Comparison of ENCODE assay signal across 14 cellular contexts in the genomic region with DNA sequence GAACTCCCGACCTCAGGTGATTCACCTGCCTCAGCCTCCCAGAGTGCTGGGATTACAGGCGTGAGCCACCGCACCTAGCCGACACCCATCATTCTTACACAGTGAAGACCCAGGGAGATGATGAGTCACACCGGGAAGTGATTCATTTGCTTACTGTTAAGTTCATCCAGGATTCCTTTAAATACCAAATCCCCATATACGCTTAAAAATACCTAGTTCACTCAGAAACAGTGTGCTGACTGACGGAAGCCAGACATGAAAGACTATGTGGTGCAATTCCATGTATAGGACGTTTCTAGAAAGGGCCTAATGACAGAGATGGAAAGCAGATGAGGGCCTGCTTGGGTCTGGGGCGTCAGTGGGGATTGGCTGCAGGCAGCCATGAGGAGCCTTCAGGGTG.
DNase-seq lines count a peak whose midpoint lies in the region; ATAC-seq, FAIRE-seq and TF ChIP-seq lines count a peak whose summit lies in the region.
"Had no signal": no experiment of that assay in that cellular context is flagged by ENCODE, and none has a peak within 500 bp of the region (broad histone marks: within the 10 kb centered on the region; RNA-seq: fewer than 3 reads in every experiment).

No MANE protein-coding gene starts in this region.

- no peak for DNase-seq in natural killer cell treated with Interleukin-12 subunit alpha and Interleukin-12 subunit beta and Interleukin-15 and Interleukin-18, amount 100 ng/mL, for 72 hours (ENCODE audit: low spot score)
- DNase-seq in natural killer cell: no peak
- DNase-seq in fibroblast of villous mesenchyme (ENCODE audit: low read depth): peak; percentile 94
- DNase-seq in dedifferentiated amniotic fluid mesenchymal stem cell (ENCODE audit: extremely low spot score): no peak
- DNase-seq in pons (ENCODE audit: low spot score): no peak
- DNase-seq in small intestine: no peak
- no peak for DNase-seq in D341Med (ENCODE audit: low spot score)
- DNase-seq: C1 segment of cervical spinal cord, H7, tibial artery had no signal

- H3K36me3 Mint-ChIP-seq in natural killer cell treated with Interleukin-12 subunit alpha and Interleukin-12 subunit beta and Interleukin-15 and Interleukin-18, amount 100 ng/mL, for 72 hours: no peaks in the 10 kb centered on the region
- H3K36me3 Mint-ChIP-seq in natural killer cell: no peaks in the 10 kb centered on the region

- H3K4me1 Mint-ChIP-seq in natural killer cell treated with Interleukin-12 subunit alpha and Interleukin-12 subunit beta and Interleukin-15 and Interleukin-18, amount 100 ng/mL, for 72 hours (ENCODE audit: low read depth in 2 of 2): peaks cover 47 to 49% of the 10 kb centered on the region in 2 donors
- peaks cover 55 to 58% of the 10 kb centered on the region in 2 donors for H3K4me1 Mint-ChIP-seq in natural killer cell

- no peaks in the 10 kb centered on the region for H3K36me3 ChIP-seq in small intestine (ENCODE audit: control insufficient read depth in 2 of 2, insufficient read depth in 2 of 2, low read length in 2 of 2)
- H3K36me3 ChIP-seq: gastroesophageal sphincter, tibial artery had no signal

- FAIRE-seq in small intestine (lab: Jason Lieb, UNC): no peak

- no peaks in the 10 kb centered on the region for H3K9me3 Mint-ChIP-seq in natural killer cell treated with Interleukin-12 subunit alpha and Interleukin-12 subunit beta and Interleukin-15 and Interleukin-18, amount 100 ng/mL, for 72 hours
- H3K9me3 Mint-ChIP-seq in natural killer cell: no peaks in the 10 kb centered on the region

- intact Hi-C loops in natural killer cell (cut with micrococcal nuclease): no loop called here

- no peaks in the 10 kb centered on the region for H3K27me3 ChIP-seq in small intestine (ENCODE audit: control insufficient read depth in 2 of 2, insufficient read depth in 2 of 2, low read length in 2 of 2)
- H3K27me3 ChIP-seq: gastroesophageal sphincter had no signal

- ATAC-seq in natural killer cell treated with Interleukin-12 subunit alpha and Interleukin-12 subunit beta and Interleukin-15 and Interleukin-18, amount 100 ng/mL, for 72 hours: no peak
- ATAC-seq in natural killer cell (no peak), SK-N-SH treated with all-trans-retinoic acid at 6 μM for 48 hours (peak; percentile 69)
- ATAC-seq: gastroesophageal sphincter had no signal

- no peak overlapping the region for H3K4me3 Mint-ChIP-seq in natural killer cell treated with Interleukin-12 subunit alpha and Interleukin-12 subunit beta and Interleukin-15 and Interleukin-18, amount 100 ng/mL, for 72 hours
- no peak overlapping the region for H3K4me3 Mint-ChIP-seq in natural killer cell

- H3K27me3 Mint-ChIP-seq in natural killer cell treated with Interleukin-12 subunit alpha and Interleukin-12 subunit beta and Interleukin-15 and Interleukin-18, amount 100 ng/mL, for 72 hours: no peaks in the 10 kb centered on the region
- H3K27me3 Mint-ChIP-seq in natural killer cell (ENCODE audit: low read depth in 2 of 2): no peaks in the 10 kb centered on the region

- H3K27ac Mint-ChIP-seq in natural killer cell treated with Interleukin-12 subunit alpha and Interleukin-12 subunit beta and Interleukin-15 and Interleukin-18, amount 100 ng/mL, for 72 hours: peak overlapping the region; percentile 32 to 65
- peak overlapping the region in 1 of 2 donors; percentile 16 for H3K27ac Mint-ChIP-seq in natural killer cell

- 63 to 76% (median 69%) methylated on average over 9 of the region's 9 CpGs for WGBS in small intestine, 3 donors

- no peak overlapping the region for H3K27ac ChIP-seq in small intestine (ENCODE audit: low read depth in 1 of 2, low read length in 1 of 2)
- H3K27ac ChIP-seq: gastroesophageal sphincter, PC-9, tibial artery had no signal

- H3K4me3 ChIP-seq in fibroblast of villous mesenchyme (ENCODE audit: low read depth, low read length) (no peak overlapping the region), small intestine (ENCODE audit: low read depth in 1 of 2, low read length in 2 of 2) (no peak overlapping the region)
- H3K4me3 ChIP-seq: gastroesophageal sphincter, lung, PC-9, tibial artery had no signal

- no peaks in the 10 kb centered on the region for H3K4me1 ChIP-seq in small intestine (ENCODE audit: control insufficient read depth in 2 of 2, insufficient read depth in 1 of 2, low read depth in 1 of 2, low read length in 1 of 2)
- H3K4me1 ChIP-seq: gastroesophageal sphincter, tibial artery had no signal

- TF ChIP-seq CTCF in natural killer cell (IDR thresholded peaks at IDR 0.05) (no peak), fibroblast of villous mesenchyme (IDR thresholded peaks at IDR 0.05; ENCODE audit: insufficient read depth, low read depth, low read length) (no peak)

- H3K9me3 ChIP-seq in small intestine (ENCODE audit: control insufficient read depth, low read depth): no peaks in the 10 kb centered on the region
- H3K9me3 ChIP-seq: gastroesophageal sphincter, tibial artery had no signal

TF ChIP-seq in SK-N-SH treated with all-trans-retinoic acid at 6 μM for 48 hours, 23 proteins besides CTCF, POLR2A, EP300 and RAD21:
- no peak for TF ChIP-seq ARNTL (CRISPR knock-in tag; IDR thresholded peaks at IDR 0.05; ENCODE audit: borderline replicate concordance, low read depth)
- TF ChIP-seq ZNF565 (CRISPR knock-in tag; conservative IDR thresholded peaks at IDR 0.05; ENCODE audit: low read depth): no peak
- TF ChIP-seq ZFP3 (CRISPR knock-in tag; IDR thresholded peaks at IDR 0.05): no peak
- no peak for TF ChIP-seq ISL1 (CRISPR knock-in tag; IDR thresholded peaks at IDR 0.05)
- TF ChIP-seq ESRRG (CRISPR knock-in tag; IDR thresholded peaks at IDR 0.05): no peak
- TF ChIP-seq CSDC2 (CRISPR knock-in tag; IDR thresholded peaks at IDR 0.05): no peak
- no peak for TF ChIP-seq ZNF70 (CRISPR knock-in tag; IDR thresholded peaks at IDR 0.05)
- TF ChIP-seq, protein P1, sequence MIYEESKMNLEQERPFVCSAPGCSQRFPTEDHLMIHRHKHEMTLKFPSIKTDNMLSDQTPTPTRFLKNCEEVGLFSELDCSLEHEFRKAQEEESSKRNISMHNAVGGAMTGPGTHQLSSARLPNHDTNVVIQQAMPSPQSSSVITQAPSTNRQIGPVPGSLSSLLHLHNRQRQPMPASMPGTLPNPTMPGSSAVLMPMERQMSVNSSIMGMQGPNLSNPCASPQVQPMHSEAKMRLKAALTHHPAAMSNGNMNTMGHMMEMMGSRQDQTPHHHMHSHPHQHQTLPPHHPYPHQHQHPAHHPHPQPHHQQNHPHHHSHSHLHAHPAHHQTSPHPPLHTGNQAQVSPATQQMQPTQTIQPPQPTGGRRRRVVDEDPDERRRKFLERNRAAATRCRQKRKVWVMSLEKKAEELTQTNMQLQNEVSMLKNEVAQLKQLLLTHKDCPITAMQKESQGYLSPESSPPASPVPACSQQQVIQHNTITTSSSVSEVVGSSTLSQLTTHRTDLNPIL (CRISPR knock-in tag; IDR thresholded peaks at IDR 0.05; ENCODE audit: low read depth): no peak
- no peak for TF ChIP-seq SNAI2 (CRISPR knock-in tag; IDR thresholded peaks at IDR 0.05)
- TF ChIP-seq TCF4 (CRISPR knock-in tag; IDR thresholded peaks at IDR 0.05; ENCODE audit: borderline replicate concordance): no peak
- TF ChIP-seq CSRNP3 (CRISPR knock-in tag; IDR thresholded peaks at IDR 0.05): no peak
- no peak for TF ChIP-seq ZNF8 (CRISPR knock-in tag; IDR thresholded peaks at IDR 0.05)
- TF ChIP-seq GLIS3 (CRISPR knock-in tag; IDR thresholded peaks at IDR 0.05): no peak
- TF ChIP-seq OSR1 (CRISPR knock-in tag; IDR thresholded peaks at IDR 0.05): no peak
- no peak for TF ChIP-seq RARB (CRISPR knock-in tag; IDR thresholded peaks at IDR 0.05)
- TF ChIP-seq ZC3H10 (CRISPR knock-in tag; IDR thresholded peaks at IDR 0.05): no peak
- no peak for TF ChIP-seq TOX (CRISPR knock-in tag; IDR thresholded peaks at IDR 0.05; ENCODE audit: borderline replicate concordance)
- no peak for TF ChIP-seq ZFP30 (CRISPR knock-in tag; IDR thresholded peaks at IDR 0.05)
